ENCODE assay signal across 24 cellular contexts in the genomic region with DNA sequence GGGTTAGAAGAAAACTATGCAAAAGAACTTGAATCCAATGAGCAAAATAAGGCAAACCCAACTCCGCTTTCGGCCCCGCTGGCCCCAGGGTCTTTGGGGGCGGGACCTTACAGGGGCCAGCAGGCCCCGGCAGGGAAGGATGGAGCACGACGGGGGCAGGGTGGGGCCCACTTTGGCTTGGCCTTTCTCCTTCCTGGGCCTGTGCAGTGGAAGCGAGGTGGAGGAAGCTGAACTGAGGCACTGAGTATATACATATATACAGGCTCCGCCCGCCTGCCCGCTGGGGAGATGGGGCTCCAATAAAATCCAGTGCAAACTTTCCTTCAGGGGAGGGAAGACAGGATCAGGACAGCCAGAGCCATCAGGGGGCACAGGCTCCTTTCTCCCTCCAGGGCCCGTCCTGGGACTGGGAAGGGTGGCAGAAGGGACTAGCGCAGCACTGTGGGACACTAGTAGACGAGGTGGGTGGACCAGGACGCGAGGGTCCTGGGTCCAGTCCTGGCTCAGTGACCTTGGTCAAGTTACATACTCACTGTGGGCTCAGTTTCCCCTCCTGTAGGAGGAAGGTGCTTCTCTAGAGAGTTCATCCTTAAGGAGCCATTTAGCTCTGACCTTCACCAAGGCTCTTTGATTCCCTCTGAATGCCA. TPM values are rescaled to one million over a fixed set of nuclear protein-coding genes. Genes with fewer than 3 reads are reported as not detected.
DNase-seq lines count a peak whose midpoint lies in the region; ATAC-seq and TF ChIP-seq lines count a peak whose summit lies in the region.
"Had no signal": no experiment of that assay in that cellular context is flagged by ENCODE, and none has a peak within 500 bp of the region (broad histone marks: within the 10 kb centered on the region; RNA-seq: fewer than 3 reads in every experiment).

No MANE protein-coding gene starts in this region.

- peak; percentile 65 for DNase-seq in cardiac septum (ENCODE audit: low spot score)
- no peak for DNase-seq in left ventricle myocardium superior
- DNase-seq in activated CD8-positive, alpha-beta memory T cell treated with anti-CD3 and anti-CD28 coated beads, Interleukin-2, amount 50 U/mL, for 48 hours = peak; percentile 37
- DNase-seq in mesenteric fat pad (ENCODE audit: low spot score) = peak; percentile 72
- no peak for DNase-seq in DMS 273 (lab: John Stamatoyannopoulos, UW; ENCODE audit: unreplicated experiment)
- no peak for DNase-seq in activated CD4-positive, alpha-beta T cell treated with anti-CD3 and anti-CD28 coated beads for 4 hours
- DNase-seq in omental fat pad (ENCODE audit: low spot score) = no peak
- DNase-seq: activated CD4-positive, alpha-beta T cell treated with anti-CD3 and anti-CD28 coated beads for 48 hours; activated naive CD4-positive, alpha-beta T cell treated with Interleukin-2 at 50 U/mL for 16 hours; dermis blood vessel endothelial cell; DMS 273 treated with DMSO at 0.1 percent for 48 hours; EL; foreskin fibroblast; HCEC 1CT; Kasumi-1; NCI-H2107; NCI-H345; NCI-H748 treated with DMSO at 0.1 percent for 48 hours; nephron progenitor cell; retina; small intestine; stimulated activated naive B cell treated with anti-CD40 and anti-IgM and Interleukin-4, amounts not matched to agents 10 μg/mL and 1 μg/mL and 100 μg/mL, for 72 hours had no signal

- no peak for ATAC-seq in left ventricle myocardium superior
- no peak for ATAC-seq in omental fat pad (ENCODE audit: low FRiP score)
- ATAC-seq: CD8-positive, alpha-beta T cell; esophagus mucosa; stimulated activated naive B cell treated with anti-CD40 and anti-IgM and Interleukin-4, amounts not matched to agents 10 μg/mL and 1 μg/mL and 100 μg/mL, for 72 hours had no signal

- no peak for TF ChIP-seq CTCF in omental fat pad (IDR thresholded peaks at IDR 0.05)

- intact Hi-C loops in cardiac septum (cut with DNase I) = no loop called here
- intact Hi-C loops in left ventricle myocardium superior (cut with micrococcal nuclease) = no loop called here

RNA-seq across cellular contexts. Expression of gene MPO, which starts 20.9 kb away (rescaled TPM):
- total RNA-seq in cardiac septum (0.94 TPM), left ventricle myocardium superior (0.42 TPM), mesenteric fat pad (0.35 TPM), omental fat pad (under 1 TPM in 2 of 4 donors, not detected in 2; 0.19 to 0.84 TPM)
- total RNA-seq: CD8-positive, alpha-beta T cell; dermis blood vessel endothelial cell; esophagus mucosa had no signal

RNA-seq across cellular contexts. Expression of gene TSPOAP1, which starts 27.0 kb away (rescaled TPM):
- total RNA-seq in cardiac septum = 10.7 TPM
- total RNA-seq in left ventricle myocardium superior = 18.8 TPM
- 1.3 TPM for total RNA-seq in mesenteric fat pad
- 10 to 100 TPM in 1 of 4 donors, 1 to 10 TPM in 3; 1.9 to 13.6 (median 5.4) TPM for total RNA-seq in omental fat pad

RNA-seq across cellular contexts. Expression of gene SUPT4H1, which starts 50.4 kb away (rescaled TPM):
- total RNA-seq in cardiac septum (49.4 TPM), left ventricle myocardium superior (62.2 TPM), mesenteric fat pad (61.9 TPM), omental fat pad (10 to 100 TPM; 42.1 to 49.2 (median 47.3) TPM)

Comparison
In these comparisons a context has a peak if more than half of its experiments do, and no peak if none do; other contexts are left out.
1. DNase-seq: peak in cardiac septum (single experiment), activated CD8-positive, alpha-beta memory T cell treated with anti-CD3 and anti-CD28 coated beads, Interleukin-2, amount 50 U/mL, for 48 hours (single experiment) and mesenteric fat pad (single experiment); none in left ventricle myocardium superior (single experiment), DMS 273 (single experiment), activated CD4-positive, alpha-beta T cell treated with anti-CD3 and anti-CD28 coated beads for 4 hours (0 of 2) and omental fat pad (single experiment).